In the genomic region with DNA sequence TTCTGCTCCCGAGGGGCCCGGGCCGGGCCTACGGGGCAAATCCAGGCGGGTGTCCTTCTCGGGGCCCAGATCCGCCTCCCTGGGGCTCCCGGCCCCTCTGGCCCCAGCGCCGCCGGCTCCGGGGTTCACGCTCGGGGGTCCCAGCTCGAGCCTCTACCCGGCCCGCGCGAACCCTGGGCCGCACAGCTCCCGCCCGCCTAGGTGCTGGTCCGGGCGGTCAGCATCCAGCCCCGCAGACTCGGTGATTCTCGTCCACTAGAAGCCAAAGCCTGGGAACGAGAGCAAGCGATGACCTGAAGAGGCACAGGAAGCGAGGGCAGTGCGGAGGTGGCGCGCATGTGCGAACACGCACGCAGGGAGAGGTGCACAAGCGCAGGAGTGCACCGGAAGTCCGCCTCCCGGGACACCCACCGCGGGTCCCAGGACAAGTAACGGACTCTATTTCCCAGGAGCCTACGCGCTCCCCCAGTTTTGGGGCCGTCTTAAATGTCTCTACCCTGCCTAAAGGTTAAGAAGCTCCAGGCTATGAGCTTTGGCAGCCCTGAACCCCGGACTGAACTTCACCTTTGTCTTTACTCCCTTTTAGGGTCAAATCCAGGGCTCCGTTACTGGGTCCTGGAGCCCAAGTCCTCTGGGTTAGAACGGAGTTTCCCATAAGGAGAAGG, we compare ENCODE assay signal across 8 cellular contexts. TPM values are rescaled to one million over a fixed set of nuclear protein-coding genes. Genes with fewer than 3 reads are reported as not detected.
A peak's percentile ranks its signal among the peaks of the same experiment; 100 is the strongest.
DNase-seq lines count a peak whose midpoint lies in the region; ATAC-seq and TF ChIP-seq lines count a peak whose summit lies in the region.
"Not testable (repeated sequence)": the region's sequence is repeated elsewhere in the genome, so short reads cannot be mapped to it uniquely, and the experiment has no call there.

A gene (minus strand): TSS at position 321 of the 665 bp plus-strand sequence. CDS start 44,803 bp downstream, outside the sequence.

- not testable (repeated sequence) for H3K4me1 Mint-ChIP-seq in IgD-negative memory B cell

- H3K27me3 ChIP-seq in mucosa of stomach (ENCODE audit: control insufficient read depth, insufficient read depth, low read length), result not testable (repeated sequence)

- not testable (repeated sequence) for H3K36me3 Mint-ChIP-seq in IgD-negative memory B cell

- not testable (repeated sequence) for H3K9me3 ChIP-seq in mucosa of stomach (ENCODE audit: control insufficient read depth, low read length)

- DNase-seq in DMS114 treated with DMSO at 0.1 percent for 48 hours (lab: John Stamatoyannopoulos, UW; ENCODE audit: unreplicated experiment), result peak; percentile 81
- DNase-seq in OCI-M2 (lab: John Stamatoyannopoulos, UW; ENCODE audit: unreplicated experiment), result peak; percentile 11
- DNase-seq in activated T-cell treated with anti-CD3 and anti-CD28 coated beads for 4 hours, result peak; percentile 74
- peak; percentile 19 for DNase-seq in epithelial cell of proximal tubule (ENCODE audit: low read depth)
- peak; percentile 93 for DNase-seq in stimulated activated CD8-positive, alpha-beta memory T cell treated with anti-CD3 and anti-CD28 coated beads, Interleukin-4, amount 100 ng/mL, for 48 hours

- not testable (repeated sequence) for H3K36me3 ChIP-seq in mucosa of stomach (ENCODE audit: control insufficient read depth, insufficient read depth, low read length)

- ATAC-seq in GM21576 (IDR thresholded peaks at IDR 0.05; ENCODE audit: unreplicated experiment), result peak; percentile 98

- not testable (repeated sequence) for H3K27me3 Mint-ChIP-seq in IgD-negative memory B cell

- not testable (repeated sequence) for TF ChIP-seq CTCF in epithelial cell of proximal tubule (conservative IDR thresholded peaks at IDR 0.05; ENCODE audit: low read depth, low read length)

- peak within 1 kb of the TSS; percentile 85 for H3K4me3 ChIP-seq in epithelial cell of proximal tubule (ENCODE audit: low read depth, low read length)
- H3K4me3 ChIP-seq in mucosa of stomach (ENCODE audit: low read length), result peak within 1 kb of the TSS; percentile 17

- H3K9ac ChIP-seq in mucosa of stomach (ENCODE audit: low read length), result peak within 1 kb of the TSS; percentile 76

- H3K27ac Mint-ChIP-seq in IgD-negative memory B cell, result peak within 1 kb of the TSS; percentile 50 to 73 (median 63)

- H3K4me1 ChIP-seq in mucosa of stomach (ENCODE audit: control insufficient read depth, insufficient read depth, low read length), result not testable (repeated sequence)

- H3K4me3 Mint-ChIP-seq in IgD-negative memory B cell, result peak within 1 kb of the TSS; percentile 86 to 97 (median 90)

- not testable (repeated sequence) for H3K9me3 Mint-ChIP-seq in IgD-negative memory B cell

RNA-seq across cellular contexts. Expression of the gene that starts here (rescaled TPM):
- polyA plus RNA-seq in IgD-negative memory B cell, result 34.0 TPM
- total RNA-seq in epithelial cell of proximal tubule, result 8.4 and 8.7 TPM in 2 replicates

Comparison
In these comparisons a context has a peak if more than half of its experiments do, and no peak if none do; other contexts are left out.
1. Peak in every context shown above with its lines: DNase-seq, ATAC-seq and H3K4me3 ChIP-seq.
2. DNase-seq: peak in every context shown above with its lines; median percentile 93 in stimulated activated CD8-positive, alpha-beta memory T cell treated with anti-CD3 and anti-CD28 coated beads, Interleukin-4, amount 100 ng/mL, for 48 hours; 81 in DMS114 treated with DMSO at 0.1 percent for 48 hours; 74 in activated T-cell treated with anti-CD3 and anti-CD28 coated beads for 4 hours; 19 in epithelial cell of proximal tubule; 11 in OCI-M2.